In genomic region chr5:645421-645820, GRCh38 we compare ENCODE assay signal across 25 cellular contexts.
"Had no signal": no experiment of that assay in that cellular context is flagged by ENCODE, and none has a peak within 500 bp of the region (broad histone marks: within the 10 kb centered on the region; RNA-seq: fewer than 3 reads in every experiment).

No MANE protein-coding gene starts in this region.

- H3K27ac ChIP-seq: ascending aorta, body of pancreas had no signal

- H3K4me1 Mint-ChIP-seq: WTC11 had no signal

- H3K4me3 ChIP-seq: ascending aorta, body of pancreas had no signal

- H3K27me3 ChIP-seq: ascending aorta, body of pancreas had no signal

- H3K27ac Mint-ChIP-seq: activated CD8-positive, alpha-beta T cell treated with anti-CD3 and anti-CD28 coated beads, Interleukin-2, amount 10 ng/mL, durations not matched to agents 7 days and 5 days; activated naive CD4-positive, alpha-beta T cell treated with anti-CD3 and anti-CD28 coated beads, Interleukin-2, amount 50 U/mL, for 72 hours; activated naive CD8-positive, alpha-beta T cell treated with anti-CD3 and anti-CD28 coated beads, Interleukin-2, amount 50 U/mL, for 24 hours; T-helper 17 cell; WTC11 had no signal

- H3K9me3 Mint-ChIP-seq: activated naive CD4-positive, alpha-beta T cell treated with anti-CD3 and anti-CD28 coated beads, Interleukin-2, amount 50 U/mL, for 72 hours; activated naive CD8-positive, alpha-beta T cell treated with anti-CD3 and anti-CD28 coated beads, Interleukin-2, amount 50 U/mL, for 24 hours; WTC11 had no signal

- DNase-seq: activated CD4-positive, alpha-beta T cell treated with anti-CD3 and anti-CD28 coated beads for 48 hours; activated CD4-positive, alpha-beta T cell treated with anti-CD3 and anti-CD28 coated beads, Interleukin-2, amount 50 U/mL, for 4 hours; activated CD4-positive, CD25-positive, alpha-beta regulatory T cell treated with anti-CD3 and anti-CD28 coated beads, Interleukin-2, amount 50 U/mL, for 72 hours; activated CD8-positive, alpha-beta memory T cell treated with anti-CD3 and anti-CD28 coated beads, Interleukin-2, amount 50 U/mL, for 48 hours; activated CD8-positive, alpha-beta T cell treated with anti-CD3 and anti-CD28 coated beads, Interleukin-2, amount 10 ng/mL, durations not matched to agents 7 days and 5 days; activated effector memory CD4-positive, alpha-beta T cell treated with anti-CD3 and anti-CD28 coated beads, Interleukin-2, amount 50 U/mL, for 16 hours; activated naive CD4-positive, alpha-beta T cell treated with Interleukin-2 at 50 U/mL for 16 hours; activated naive CD8-positive, alpha-beta T cell treated with anti-CD3 and anti-CD28 coated beads, Interleukin-2, amount 50 U/mL, for 24 hours; activated T-cell treated with anti-CD3 and anti-CD28 coated beads, Interleukin-2, amount 50 U/mL, for 1 hour; amniotic stem cell; body of pancreas; Kasumi-1; NCI-H1048; NCI-H146; NCI-H187 treated with DMSO at 0.1 percent for 48 hours; NCI-H2081 treated with DMSO at 0.1 percent for 48 hours; NCI-H446; NCI-H524; PC-3; SIG-M5; T-helper 17 cell; T-helper 9 cell had no signal

- H3K4me1 ChIP-seq: ascending aorta, body of pancreas had no signal

- H3K27me3 Mint-ChIP-seq: activated naive CD8-positive, alpha-beta T cell treated with anti-CD3 and anti-CD28 coated beads, Interleukin-2, amount 50 U/mL, for 24 hours; T-helper 17 cell had no signal

- ATAC-seq: activated CD8-positive, alpha-beta T cell treated with anti-CD3 and anti-CD28 coated beads, Interleukin-2, amount 10 ng/mL, durations not matched to agents 7 days and 5 days; activated naive CD4-positive, alpha-beta T cell treated with anti-CD3 and anti-CD28 coated beads, Interleukin-2, amount 50 U/mL, for 72 hours; activated naive CD8-positive, alpha-beta T cell treated with anti-CD3 and anti-CD28 coated beads, Interleukin-2, amount 50 U/mL, for 24 hours; body of pancreas; PC-3; T-helper 17 cell; WTC11 had no signal

- H3K9me3 ChIP-seq: ascending aorta, body of pancreas had no signal

- H3K4me3 Mint-ChIP-seq: activated CD8-positive, alpha-beta T cell treated with anti-CD3 and anti-CD28 coated beads, Interleukin-2, amount 10 ng/mL, durations not matched to agents 7 days and 5 days; activated naive CD8-positive, alpha-beta T cell treated with anti-CD3 and anti-CD28 coated beads, Interleukin-2, amount 50 U/mL, for 24 hours; T-helper 17 cell; WTC11 had no signal
